33 cellular contexts compared by ENCODE assay signal in the genomic region with DNA sequence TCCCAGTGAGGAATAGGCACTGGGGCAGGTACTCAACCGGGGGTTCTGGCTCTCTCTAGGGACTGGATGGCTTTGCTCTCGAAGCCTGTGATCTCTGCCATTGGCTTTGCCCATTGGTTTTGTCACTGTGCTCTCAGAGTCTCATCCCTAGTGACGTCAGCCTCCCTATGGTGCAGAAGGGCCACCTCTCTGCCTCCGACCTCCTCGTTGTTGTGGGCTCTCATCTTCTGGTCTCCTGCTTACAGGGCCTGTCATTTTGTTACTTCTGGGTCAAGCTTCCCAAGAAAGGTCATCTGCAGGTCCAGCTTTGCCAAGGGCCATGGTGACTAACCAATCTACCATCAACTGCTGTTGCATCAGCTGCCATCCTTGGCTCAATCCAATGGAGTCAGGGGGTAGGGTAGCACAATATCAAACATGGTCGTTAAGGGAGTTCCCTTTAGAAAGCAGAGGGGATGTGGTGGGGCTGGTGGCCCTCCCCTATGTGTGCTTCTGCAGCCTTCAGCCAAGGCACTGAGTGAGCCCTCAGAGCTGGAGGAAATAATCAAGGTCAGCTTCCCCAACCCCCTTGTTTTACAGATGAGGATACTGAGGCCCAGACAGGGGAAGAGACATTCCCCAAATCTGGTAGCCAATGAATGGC.
"Had no signal": no experiment of that assay in that cellular context is flagged by ENCODE, and none has a peak within 500 bp of the region (broad histone marks: within the 10 kb centered on the region; RNA-seq: fewer than 3 reads in every experiment).

No MANE protein-coding gene starts in this region.

- H3K4me1 ChIP-seq: esophagus squamous epithelium, gastroesophageal sphincter had no signal

- ATAC-seq: activated CD4-positive, CD25-positive, alpha-beta regulatory T cell treated with anti-CD3 and anti-CD28 coated beads, Interleukin-2, amount 50 U/mL, for 24 hours; activated CD8-positive, alpha-beta T cell treated with anti-CD3 and anti-CD28 coated beads for 36 hours; activated T-cell treated with anti-CD3 and anti-CD28 coated beads, Interleukin-2, amount 50 U/mL, for 4 hours; activated T-helper 17 cell treated with anti-CD3 and anti-CD28 coated beads, Interleukin-2, amount 50 U/mL, for 72 hours; effector memory CD8-positive, alpha-beta T cell; gastroesophageal sphincter; T-helper 17 cell had no signal

- H3K4me1 Mint-ChIP-seq: activated B cell treated with CpG ODN at 0.5 μM for 24 hours; activated T-helper 17 cell treated with anti-CD3 and anti-CD28 coated beads, Interleukin-2, amount 50 U/mL, for 72 hours; T-helper 17 cell had no signal

- H3K4me3 Mint-ChIP-seq: activated B cell treated with CpG ODN at 0.5 μM for 24 hours; activated CD8-positive, alpha-beta T cell treated with anti-CD3 and anti-CD28 coated beads for 36 hours; activated naive CD8-positive, alpha-beta T cell; activated T-cell treated with anti-CD3 and anti-CD28 coated beads, Interleukin-2, amount 50 U/mL, for 4 hours; activated T-helper 17 cell treated with anti-CD3 and anti-CD28 coated beads, Interleukin-2, amount 50 U/mL, for 72 hours; effector memory CD8-positive, alpha-beta T cell; T-helper 17 cell; T-helper 2 cell treated with Interferon-gamma antibody and Interleukin-4, amounts not matched to agents 5 μg/mL and 100 μg/mL, for 36 hours had no signal

- H3K27ac Mint-ChIP-seq: activated B cell treated with CpG ODN at 0.5 μM for 24 hours; activated CD8-positive, alpha-beta T cell treated with anti-CD3 and anti-CD28 coated beads for 36 hours; activated naive CD8-positive, alpha-beta T cell; activated T-helper 17 cell treated with anti-CD3 and anti-CD28 coated beads, Interleukin-2, amount 50 U/mL, for 72 hours; effector memory CD8-positive, alpha-beta T cell; T-helper 17 cell; T-helper 2 cell treated with Interferon-gamma antibody and Interleukin-4, amounts not matched to agents 5 μg/mL and 100 μg/mL, for 36 hours had no signal

- H3K4me3 ChIP-seq: esophagus squamous epithelium, gastroesophageal sphincter had no signal

- DNase-seq: activated B cell treated with CpG ODN at 0.5 μM for 24 hours; activated CD4-positive, alpha-beta T cell treated with anti-CD3 and anti-CD28 coated beads for 48 hours; activated CD4-positive, alpha-beta T cell treated with anti-CD3 and anti-CD28 coated beads, Interleukin-2, amount 50 U/mL, for 1 hour; activated CD4-positive, alpha-beta T cell treated with anti-CD3 and anti-CD28 coated beads, Interleukin-2, amount 50 U/mL, for 48 hours; activated CD8-positive, alpha-beta memory T cell treated with anti-CD3 and anti-CD28 coated beads for 24 hours; activated CD8-positive, alpha-beta T cell treated with anti-CD3 and anti-CD28 coated beads for 36 hours; activated effector memory CD4-positive, alpha-beta T cell treated with Interleukin-2 at 50 U/mL for 16 hours; activated gamma-delta T cell treated with Interleukin-2 at 50 U/mL for 16 hours; activated naive CD4-positive, alpha-beta T cell treated with anti-CD3 and anti-CD28 coated beads, Interleukin-2, amount 50 U/mL, for 16 hours; activated naive CD4-positive, alpha-beta T cell treated with Interleukin-2 at 50 U/mL for 16 hours; activated T-cell treated with anti-CD3 and anti-CD28 coated beads, Interleukin-2, amount 50 U/mL, for 4 hours; amniotic stem cell; anterior cingulate cortex; brain microvascular endothelial cell; caudate nucleus; cortex of kidney; dermis blood vessel endothelial cell; effector CD4-positive, alpha-beta T cell; effector memory CD8-positive, alpha-beta T cell; erythroblast; esophagus squamous epithelium; foreskin melanocyte; T-helper 1 cell; T-helper 17 cell; T1000; WERI-Rb-1 had no signal

- H3K27ac ChIP-seq: brain microvascular endothelial cell, esophagus squamous epithelium, gastroesophageal sphincter, WERI-Rb-1 had no signal

- H3K36me3 ChIP-seq: brain microvascular endothelial cell, esophagus squamous epithelium, gastroesophageal sphincter, WERI-Rb-1 had no signal

- H3K36me3 Mint-ChIP-seq: activated naive CD8-positive, alpha-beta T cell had no signal

- H3K27me3 ChIP-seq: brain microvascular endothelial cell had no signal

- H3K9me3 Mint-ChIP-seq: effector memory CD8-positive, alpha-beta T cell; T-helper 2 cell treated with Interferon-gamma antibody and Interleukin-4, amounts not matched to agents 5 μg/mL and 100 μg/mL, for 36 hours had no signal

- FAIRE-seq: astrocyte, colon had no signal
